8 cellular contexts compared by ENCODE assay signal in the genomic region with DNA sequence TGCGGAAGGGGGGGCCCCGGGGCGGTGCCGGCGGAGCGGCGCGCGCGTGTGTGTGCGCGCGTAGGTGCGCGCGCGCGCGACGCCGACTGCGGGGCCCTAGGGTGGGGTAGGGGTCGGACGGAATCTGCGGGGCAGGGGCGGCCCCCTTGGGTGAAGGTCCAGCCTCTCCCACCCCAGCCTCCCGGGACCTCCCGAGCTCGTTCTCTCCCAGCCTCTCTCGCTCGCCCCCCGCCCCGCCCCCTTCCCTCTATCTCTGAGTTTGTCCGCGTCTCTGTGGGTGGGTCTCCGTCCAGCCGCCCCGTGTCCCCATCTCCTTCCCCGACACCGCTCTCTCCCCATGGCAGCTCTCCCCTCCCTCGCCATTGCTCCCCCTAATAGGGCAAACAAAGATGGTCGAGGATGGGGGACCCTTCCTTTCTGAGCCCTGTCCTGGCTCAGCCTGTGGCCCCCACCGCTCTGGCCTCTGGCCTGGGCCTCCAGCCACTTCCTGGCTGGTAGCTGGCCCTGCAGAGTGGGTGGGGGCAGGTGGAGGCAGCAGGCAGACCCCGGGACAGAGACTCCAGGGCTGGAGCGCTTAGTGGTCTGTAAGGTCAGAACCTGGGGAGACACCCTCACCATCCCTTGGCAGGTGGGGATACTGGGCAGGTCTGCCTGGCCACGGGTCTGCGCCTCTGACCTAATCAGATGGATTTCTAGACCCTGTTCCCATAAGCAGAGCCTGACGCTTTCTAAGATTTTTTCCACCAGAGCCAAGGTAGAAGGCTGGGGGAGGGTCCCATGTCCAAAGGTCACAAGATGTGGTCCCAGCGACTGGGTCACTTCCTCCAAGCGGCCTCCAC. TPM values are rescaled to one million over a fixed set of nuclear protein-coding genes. Genes with fewer than 3 reads are reported as not detected.
DNase-seq lines count a peak whose midpoint lies in the region; ATAC-seq and TF ChIP-seq lines count a peak whose summit lies in the region.

No MANE protein-coding gene starts in this region.

- H3K4me3 ChIP-seq in A673 (ENCODE audit: low read depth, low read length, poor library complexity, severe bottlenecking) (peak overlapping the region; percentile 51), MG63 (peak overlapping the region; percentile 36), epithelial cell of esophagus (ENCODE audit: low read length) (peak overlapping the region; percentile 25)

- intact Hi-C loops in A673 (cut with micrococcal nuclease; ENCODE audit: unreplicated experiment) = no loop called here
- intact Hi-C loops in natural killer cell (cut with micrococcal nuclease) = loop anchor here (5.0 kb wide), 1 partner anchor 37 kb away; no protein-coding TSS in a partner anchor

- POLR2A ChIA-PET in A673 (lab: Charles Lee; ENCODE audit: low non-redundant PET) = no interaction called here

- H3K36me3 ChIP-seq in A673 (ENCODE audit: insufficient read depth, low read length, poor library complexity, severe bottlenecking) (no peaks in the 10 kb centered on the region), MG63 (no peaks in the 10 kb centered on the region)

- no peaks in the 10 kb centered on the region for H3K36me3 Mint-ChIP-seq in natural killer cell

- H3K27ac ChIP-seq in A673 (ENCODE audit: low read depth, low read length, poor library complexity, severe bottlenecking) = no peak overlapping the region

- peaks cover 5% of the 10 kb centered on the region for H3K27me3 ChIP-seq in A673 (replicated peaks; ENCODE audit: insufficient read depth, low read depth, low read length, poor library complexity)
- H3K27me3 ChIP-seq in MG63 = no peaks in the 10 kb centered on the region

- peak overlapping the region; percentile 70 to 93 for H3K27ac Mint-ChIP-seq in natural killer cell

- peaks cover 4% of the 10 kb centered on the region for H3K4me1 ChIP-seq in A673 (ENCODE audit: insufficient read depth, low read length, poor library complexity, severe bottlenecking)

- DNase-seq in A673 (ENCODE audit: low spot score) (no peak), MG63 (no peak), epithelial cell of esophagus (ENCODE audit: low read depth) (no peak), natural killer cell (no peak), HuH-7.5 (ENCODE audit: low spot score) (no peak), SIG-M5 (lab: John Stamatoyannopoulos, UW) (no peak), C1 segment of cervical spinal cord (lab: John Stamatoyannopoulos, UW) (no peak)

- H3K27me3 Mint-ChIP-seq in natural killer cell (ENCODE audit: low read depth in 2 of 2) = no peaks in the 10 kb centered on the region

- TF ChIP-seq CTCF in A673 (conservative IDR thresholded peaks at IDR 0.05; ENCODE audit: low read depth, low read length) = no peak
- no peak for TF ChIP-seq CTCF in epithelial cell of esophagus (IDR thresholded peaks at IDR 0.05; ENCODE audit: insufficient read depth, low read depth, low read length, missing control alignments)
- TF ChIP-seq CTCF in natural killer cell (IDR thresholded peaks at IDR 0.05) = no peak

- peaks cover 67 to 87% of the 10 kb centered on the region in 2 donors for H3K4me1 Mint-ChIP-seq in natural killer cell

- CTCF ChIA-PET in A673 (lab: Charles Lee) = no interaction called here

- H3K9me3 ChIP-seq in A673 (ENCODE audit: low read depth, low read length, poor library complexity, severe bottlenecking) (no peaks in the 10 kb centered on the region), MG63 (no peaks in the 10 kb centered on the region)

- no peaks in the 10 kb centered on the region for H3K9me3 Mint-ChIP-seq in natural killer cell

- peak overlapping the region; percentile 83 for H3K4me3 Mint-ChIP-seq in natural killer cell

- no TSS peak for BruUV-seq in A673 (replicated peaks; lab: Mats Ljungman, UMichigan)

- ATAC-seq in natural killer cell = no peak
- no peak for ATAC-seq in GM19023 (IDR thresholded peaks at IDR 0.05; ENCODE audit: unreplicated experiment)

RNA-seq across cellular contexts. Expression of a gene that starts 32.9 kb away (rescaled TPM):
- total RNA-seq in A673 (2021) (15.6 and 17.9 TPM in 2 replicates), natural killer cell (100 to 1,000 TPM in 1 of 3 donors, 10 to 100 TPM in 2; 92.6 to 133 (median 93.4) TPM)
- 24.0 and 45.5 TPM in 2 replicates for total RNA-seq in MG63 (2014; rRNA removed; shearing (Covaris generic); ENCODE audit: low replicate concordance)
